ENCODE assay signal across 3 cellular contexts in genomic region chr15:57583282-57583681, GRCh38.
TF ChIP-seq lines count a peak whose summit lies in the region.

No MANE protein-coding gene starts in this region.

TF ChIP-seq in A549, 52 proteins besides CTCF, POLR2A, EP300 and RAD21 (continued from another document):
- TF ChIP-seq KDM5A (IDR thresholded peaks at IDR 0.05) (no peak), BHLHE40 (IDR thresholded peaks at IDR 0.05; ENCODE audit: low read depth, low read length) (no peak), FOSL2 (IDR thresholded peaks at IDR 0.05) (no peak), FOSL2 (CRISPR knock-in tag; IDR thresholded peaks at IDR 0.05) (no peak), ESRRA (IDR thresholded peaks at IDR 0.05; ENCODE audit: borderline replicate concordance, low read length) (no peak), BCL3 (IDR thresholded peaks at IDR 0.05) (no peak), KDM1A (IDR thresholded peaks at IDR 0.05; ENCODE audit: low read depth) (no peak), MAFK (IDR thresholded peaks at IDR 0.05; ENCODE audit: partially characterized antibody) (peak; percentile 67)
- TF ChIP-seq, protein P1, sequence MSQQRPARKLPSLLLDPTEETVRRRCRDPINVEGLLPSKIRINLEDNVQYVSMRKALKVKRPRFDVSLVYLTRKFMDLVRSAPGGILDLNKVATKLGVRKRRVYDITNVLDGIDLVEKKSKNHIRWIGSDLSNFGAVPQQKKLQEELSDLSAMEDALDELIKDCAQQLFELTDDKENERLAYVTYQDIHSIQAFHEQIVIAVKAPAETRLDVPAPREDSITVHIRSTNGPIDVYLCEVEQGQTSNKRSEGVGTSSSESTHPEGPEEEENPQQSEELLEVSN (IDR thresholded peaks at IDR 0.05; ENCODE audit: borderline replicate concordance, low read depth) = no peak
TF ChIP-seq in A549: peak in this region for 1.

TF ChIP-seq in HCT116, 20 proteins besides CTCF, POLR2A, EP300 and RAD21 (continued from another document):
- no peak for TF ChIP-seq ZFX (IDR thresholded peaks at IDR 0.05)
- TF ChIP-seq EZH2 (IDR thresholded peaks at IDR 0.05) = no peak
- no peak for TF ChIP-seq JUND (IDR thresholded peaks at IDR 0.05)
- no peak for TF ChIP-seq CEBPB (IDR thresholded peaks at IDR 0.05; ENCODE audit: low read depth)
- no peak for TF ChIP-seq ATF3 (IDR thresholded peaks at IDR 0.05)
- TF ChIP-seq SRF (IDR thresholded peaks at IDR 0.05; ENCODE audit: low read depth) = no peak

TF ChIP-seq in K562, 482 proteins besides CTCF, POLR2A, EP300 and RAD21:
- peak; percentile 28; the same call in 1 of the 2 replicates for TF ChIP-seq MAFG (tag; conservative IDR thresholded peaks at IDR 0.05)
- TF ChIP-seq, protein P2, sequence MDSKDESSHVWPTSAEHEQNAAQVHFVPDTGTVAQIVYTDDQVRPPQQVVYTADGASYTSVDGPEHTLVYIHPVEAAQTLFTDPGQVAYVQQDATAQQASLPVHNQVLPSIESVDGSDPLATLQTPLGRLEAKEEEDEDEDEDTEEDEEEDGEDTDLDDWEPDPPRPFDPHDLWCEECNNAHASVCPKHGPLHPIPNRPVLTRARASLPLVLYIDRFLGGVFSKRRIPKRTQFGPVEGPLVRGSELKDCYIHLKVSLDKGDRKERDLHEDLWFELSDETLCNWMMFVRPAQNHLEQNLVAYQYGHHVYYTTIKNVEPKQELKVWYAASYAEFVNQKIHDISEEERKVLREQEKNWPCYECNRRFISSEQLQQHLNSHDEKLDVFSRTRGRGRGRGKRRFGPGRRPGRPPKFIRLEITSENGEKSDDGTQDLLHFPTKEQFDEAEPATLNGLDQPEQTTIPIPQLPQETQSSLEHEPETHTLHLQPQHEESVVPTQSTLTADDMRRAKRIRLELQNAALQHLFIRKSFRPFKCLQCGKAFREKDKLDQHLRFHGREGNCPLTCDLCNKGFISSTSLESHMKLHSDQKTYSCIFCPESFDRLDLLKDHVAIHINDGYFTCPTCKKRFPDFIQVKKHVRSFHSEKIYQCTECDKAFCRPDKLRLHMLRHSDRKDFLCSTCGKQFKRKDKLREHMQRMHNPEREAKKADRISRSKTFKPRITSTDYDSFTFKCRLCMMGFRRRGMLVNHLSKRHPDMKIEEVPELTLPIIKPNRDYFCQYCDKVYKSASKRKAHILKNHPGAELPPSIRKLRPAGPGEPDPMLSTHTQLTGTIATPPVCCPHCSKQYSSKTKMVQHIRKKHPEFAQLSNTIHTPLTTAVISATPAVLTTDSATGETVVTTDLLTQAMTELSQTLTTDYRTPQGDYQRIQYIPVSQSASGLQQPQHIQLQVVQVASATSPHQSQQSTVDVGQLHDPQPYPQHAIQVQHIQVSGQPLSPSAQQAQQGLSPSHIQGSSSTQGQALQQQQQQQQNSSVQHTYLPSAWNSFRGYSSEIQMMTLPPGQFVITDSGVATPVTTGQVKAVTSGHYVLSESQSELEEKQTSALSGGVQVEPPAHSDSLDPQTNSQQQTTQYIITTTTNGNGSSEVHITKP (IDR thresholded peaks at IDR 0.05; ENCODE audit: partially characterized antibody) = no peak
- TF ChIP-seq ZFPM2 (CRISPR knock-in tag; IDR thresholded peaks at IDR 0.05) = no peak
- peak; percentile 23; the same call in 1 of the 2 replicates for TF ChIP-seq ZNF316 (IDR thresholded peaks at IDR 0.05)
